ENCODE assay signal across 1 cellular context in the genomic region with DNA sequence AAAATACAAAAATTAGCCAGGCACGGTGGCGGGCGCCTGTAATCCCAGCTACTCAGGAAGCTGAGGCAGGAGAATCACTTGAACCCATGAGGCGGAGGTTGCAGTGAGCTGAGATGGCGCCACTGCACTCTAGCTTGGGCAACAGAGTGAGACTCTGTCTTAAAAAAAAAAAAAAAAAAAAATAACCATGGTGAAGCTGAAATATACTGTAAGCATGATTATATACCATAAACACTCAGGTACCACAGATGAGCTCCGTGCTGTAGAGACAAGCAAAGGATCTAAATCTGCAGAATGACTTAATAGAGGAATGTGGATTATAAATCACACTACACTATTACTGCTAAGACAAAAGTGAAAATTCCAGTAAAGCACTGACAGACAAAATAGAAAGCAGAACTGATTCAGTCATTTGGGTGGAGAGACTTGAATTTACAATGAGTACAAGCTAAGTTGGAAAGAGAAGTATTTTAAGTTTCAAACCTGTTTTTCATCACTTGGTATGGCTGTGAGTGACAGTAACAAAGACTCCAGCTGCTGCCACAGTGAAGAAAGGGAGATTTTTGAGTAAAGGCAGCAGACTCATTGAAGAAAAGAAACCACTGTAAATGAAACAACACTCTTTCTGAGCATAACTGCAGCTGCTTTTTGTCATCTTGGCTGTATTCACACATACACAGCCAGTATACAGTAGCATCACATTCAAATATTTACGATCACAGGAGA.
TF ChIP-seq lines count a peak whose summit lies in the region.

No MANE protein-coding gene starts in this region.

TF ChIP-seq in SK-N-SH treated with all-trans-retinoic acid at 6 μM for 48 hours, 23 proteins besides CTCF, POLR2A, EP300 and RAD21 (continued from another document):
- TF ChIP-seq CSRNP3 (CRISPR knock-in tag; IDR thresholded peaks at IDR 0.05) (no peak), ESRRG (CRISPR knock-in tag; IDR thresholded peaks at IDR 0.05) (no peak), ARNTL (CRISPR knock-in tag; IDR thresholded peaks at IDR 0.05; ENCODE audit: borderline replicate concordance, low read depth) (no peak), RARB (CRISPR knock-in tag; IDR thresholded peaks at IDR 0.05) (no peak), ZC3H10 (CRISPR knock-in tag; IDR thresholded peaks at IDR 0.05) (no peak), ZNF565 (CRISPR knock-in tag; conservative IDR thresholded peaks at IDR 0.05; ENCODE audit: low read depth) (no peak), TCF4 (CRISPR knock-in tag; IDR thresholded peaks at IDR 0.05; ENCODE audit: borderline replicate concordance) (no peak), ZNF8 (CRISPR knock-in tag; IDR thresholded peaks at IDR 0.05) (no peak)
